Comparison of ENCODE assay signal across 1 cellular context in genomic region chr20:35615667-35616464, GRCh38.
TF ChIP-seq lines count a peak whose summit lies in the region.

A gene with protein sequence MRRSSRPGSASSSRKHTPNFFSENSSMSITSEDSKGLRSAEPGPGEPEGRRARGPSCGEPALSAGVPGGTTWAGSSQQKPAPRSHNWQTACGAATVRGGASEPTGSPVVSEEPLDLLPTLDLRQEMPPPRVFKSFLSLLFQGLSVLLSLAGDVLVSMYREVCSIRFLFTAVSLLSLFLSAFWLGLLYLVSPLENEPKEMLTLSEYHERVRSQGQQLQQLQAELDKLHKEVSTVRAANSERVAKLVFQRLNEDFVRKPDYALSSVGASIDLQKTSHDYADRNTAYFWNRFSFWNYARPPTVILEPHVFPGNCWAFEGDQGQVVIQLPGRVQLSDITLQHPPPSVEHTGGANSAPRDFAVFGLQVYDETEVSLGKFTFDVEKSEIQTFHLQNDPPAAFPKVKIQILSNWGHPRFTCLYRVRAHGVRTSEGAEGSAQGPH (plus strand): TSS chr20:35615829. CDS start chr20:35616004, 175 bp downstream.

TF ChIP-seq in K562, 482 proteins besides CTCF, POLR2A, EP300 and RAD21 (continued from another document and continues in another):
- TF ChIP-seq ZBTB40 (IDR thresholded peaks at IDR 0.05) (no peak; the same call in 1 of the 2 replicates), ZBTB40 (CRISPR knock-in tag; IDR thresholded peaks at IDR 0.05) (no peak), ERF (CRISPR knock-in tag; IDR thresholded peaks at IDR 0.05) (peak; percentile 90; the same call in 1 of the 2 replicates), ZNF830 (CRISPR knock-in tag; IDR thresholded peaks at IDR 0.05) (0 out of 2 replicates have a peak, but pooled peaks have one; percentile 52), NFXL1 (CRISPR knock-in tag; IDR thresholded peaks at IDR 0.05) (no peak), ZBTB43 (CRISPR knock-in tag; IDR thresholded peaks at IDR 0.05) (no peak), MCM7 (IDR thresholded peaks at IDR 0.05) (no peak), MYC (IDR thresholded peaks at IDR 0.05; ENCODE audit: low read depth, low read length) (peak; percentile 67), MYC (CRISPR knock-in tag; IDR thresholded peaks at IDR 0.05; ENCODE audit: borderline replicate concordance, low read depth) (no peak), HNRNPL (IDR thresholded peaks at IDR 0.05; ENCODE audit: low read depth, low read length) (peak; percentile 83; the same call in 1 of the 2 replicates), TAF15 (IDR thresholded peaks at IDR 0.05; ENCODE audit: low read depth, low read length) (no peak), KLF13 (tag; IDR thresholded peaks at IDR 0.05; ENCODE audit: borderline replicate concordance, low read depth) (peak; percentile 22; the same call in 1 of the 2 replicates), PCBP1 (IDR thresholded peaks at IDR 0.05; ENCODE audit: low read depth, low read length, poor library complexity, severe bottlenecking) (peak; percentile 29), MAFG (tag; conservative IDR thresholded peaks at IDR 0.05) (no peak), SAP30 (IDR thresholded peaks at IDR 0.05; ENCODE audit: borderline replicate concordance, insufficient read depth, low read depth, low read length, poor library complexity, severe bottlenecking) (peak; percentile 45), CTBP1 (IDR thresholded peaks at IDR 0.05; ENCODE audit: borderline replicate concordance) (peak; percentile 87), GABPA (tag; conservative IDR thresholded peaks at IDR 0.05; ENCODE audit: low read depth) (peak; percentile 53; the same call in 1 of the 2 replicates), KDM2B (CRISPR knock-in tag; IDR thresholded peaks at IDR 0.05) (no peak), TAF1 (IDR thresholded peaks at IDR 0.05; ENCODE audit: control insufficient read depth, extremely low read depth, insufficient read depth, low read length, severe bottlenecking) (peak; percentile 52), TARDBP (IDR thresholded peaks at IDR 0.05) (peak; percentile 99), HDAC3 (IDR thresholded peaks at IDR 0.05; ENCODE audit: borderline replicate concordance, partially characterized antibody) (no peak), ZNF785 (CRISPR knock-in tag; IDR thresholded peaks at IDR 0.05) (no peak), RB1 (IDR thresholded peaks at IDR 0.05; ENCODE audit: low read depth) (peak; percentile 74), ZNF431 (CRISPR knock-in tag; IDR thresholded peaks at IDR 0.05) (peak; percentile 47; the same call in 1 of the 2 replicates), JUN (IDR thresholded peaks at IDR 0.05; ENCODE audit: borderline replicate concordance, low read depth, low read length) (0 out of 2 replicates have a peak, but pooled peaks have one; percentile 13), JUN (CRISPR knock-in tag; IDR thresholded peaks at IDR 0.05; ENCODE audit: borderline replicate concordance) (0 out of 2 replicates have a peak, but pooled peaks have one; percentile 64), ELF1 (tag; IDR thresholded peaks at IDR 0.05) (no peak), NFE2 (IDR thresholded peaks at IDR 0.05; ENCODE audit: low read depth) (0 out of 2 replicates have a peak, but pooled peaks have one; percentile 24), NR2C2 (CRISPR knock-in tag; IDR thresholded peaks at IDR 0.05) (peak; percentile 36; the same call in 1 of the 2 replicates), NR2C2 (tag; IDR thresholded peaks at IDR 0.05) (peak; percentile 91), SMAD4 (CRISPR knock-in tag; conservative IDR thresholded peaks at IDR 0.05) (peak; percentile 83), PRMT5 (CRISPR knock-in tag; IDR thresholded peaks at IDR 0.05) (no peak), TEAD4 (IDR thresholded peaks at IDR 0.05; ENCODE audit: low read length) (no peak), TEAD4 (CRISPR knock-in tag; IDR thresholded peaks at IDR 0.05; ENCODE audit: borderline replicate concordance) (peak; percentile 71; the same call in 1 of the 2 replicates), E2F3 (CRISPR knock-in tag; IDR thresholded peaks at IDR 0.05) (peak; percentile 82), CBX1 (IDR thresholded peaks at IDR 0.05; ENCODE audit: low read depth) (peak; percentile 42; the same call in 1 of the 2 replicates), ZC3H11A (IDR thresholded peaks at IDR 0.05; ENCODE audit: low read depth, low read length) (no peak)
- TF ChIP-seq, protein P1, sequence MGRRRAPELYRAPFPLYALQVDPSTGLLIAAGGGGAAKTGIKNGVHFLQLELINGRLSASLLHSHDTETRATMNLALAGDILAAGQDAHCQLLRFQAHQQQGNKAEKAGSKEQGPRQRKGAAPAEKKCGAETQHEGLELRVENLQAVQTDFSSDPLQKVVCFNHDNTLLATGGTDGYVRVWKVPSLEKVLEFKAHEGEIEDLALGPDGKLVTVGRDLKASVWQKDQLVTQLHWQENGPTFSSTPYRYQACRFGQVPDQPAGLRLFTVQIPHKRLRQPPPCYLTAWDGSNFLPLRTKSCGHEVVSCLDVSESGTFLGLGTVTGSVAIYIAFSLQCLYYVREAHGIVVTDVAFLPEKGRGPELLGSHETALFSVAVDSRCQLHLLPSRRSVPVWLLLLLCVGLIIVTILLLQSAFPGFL (CRISPR knock-in tag; IDR thresholded peaks at IDR 0.05) = no peak
- TF ChIP-seq, protein P2, sequence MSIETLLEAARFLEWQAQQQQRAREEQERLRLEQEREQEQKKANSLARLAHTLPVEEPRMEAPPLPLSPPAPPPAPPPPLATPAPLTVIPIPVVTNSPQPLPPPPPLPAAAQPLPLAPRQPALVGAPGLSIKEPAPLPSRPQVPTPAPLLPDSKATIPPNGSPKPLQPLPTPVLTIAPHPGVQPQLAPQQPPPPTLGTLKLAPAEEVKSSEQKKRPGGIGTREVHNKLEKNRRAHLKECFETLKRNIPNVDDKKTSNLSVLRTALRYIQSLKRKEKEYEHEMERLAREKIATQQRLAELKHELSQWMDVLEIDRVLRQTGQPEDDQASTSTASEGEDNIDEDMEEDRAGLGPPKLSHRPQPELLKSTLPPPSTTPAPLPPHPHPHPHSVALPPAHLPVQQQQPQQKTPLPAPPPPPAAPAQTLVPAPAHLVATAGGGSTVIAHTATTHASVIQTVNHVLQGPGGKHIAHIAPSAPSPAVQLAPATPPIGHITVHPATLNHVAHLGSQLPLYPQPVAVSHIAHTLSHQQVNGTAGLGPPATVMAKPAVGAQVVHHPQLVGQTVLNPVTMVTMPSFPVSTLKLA (conservative IDR thresholded peaks at IDR 0.05) = peak; percentile 40 to 81; a peak in 3 of 4 replicates
- TF ChIP-seq, protein P3, sequence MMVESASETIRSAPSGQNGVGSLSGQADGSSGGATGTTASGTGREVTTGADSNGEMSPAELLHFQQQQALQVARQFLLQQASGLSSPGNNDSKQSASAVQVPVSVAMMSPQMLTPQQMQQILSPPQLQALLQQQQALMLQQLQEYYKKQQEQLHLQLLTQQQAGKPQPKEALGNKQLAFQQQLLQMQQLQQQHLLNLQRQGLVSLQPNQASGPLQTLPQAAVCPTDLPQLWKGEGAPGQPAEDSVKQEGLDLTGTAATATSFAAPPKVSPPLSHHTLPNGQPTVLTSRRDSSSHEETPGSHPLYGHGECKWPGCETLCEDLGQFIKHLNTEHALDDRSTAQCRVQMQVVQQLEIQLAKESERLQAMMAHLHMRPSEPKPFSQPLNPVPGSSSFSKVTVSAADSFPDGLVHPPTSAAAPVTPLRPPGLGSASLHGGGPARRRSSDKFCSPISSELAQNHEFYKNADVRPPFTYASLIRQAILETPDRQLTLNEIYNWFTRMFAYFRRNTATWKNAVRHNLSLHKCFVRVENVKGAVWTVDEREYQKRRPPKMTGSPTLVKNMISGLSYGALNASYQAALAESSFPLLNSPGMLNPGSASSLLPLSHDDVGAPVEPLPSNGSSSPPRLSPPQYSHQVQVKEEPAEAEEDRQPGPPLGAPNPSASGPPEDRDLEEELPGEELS (CRISPR knock-in tag; IDR thresholded peaks at IDR 0.05; ENCODE audit: borderline replicate concordance) = peak; percentile 42; the same call in 1 of the 2 replicates
- TF ChIP-seq, protein P4, sequence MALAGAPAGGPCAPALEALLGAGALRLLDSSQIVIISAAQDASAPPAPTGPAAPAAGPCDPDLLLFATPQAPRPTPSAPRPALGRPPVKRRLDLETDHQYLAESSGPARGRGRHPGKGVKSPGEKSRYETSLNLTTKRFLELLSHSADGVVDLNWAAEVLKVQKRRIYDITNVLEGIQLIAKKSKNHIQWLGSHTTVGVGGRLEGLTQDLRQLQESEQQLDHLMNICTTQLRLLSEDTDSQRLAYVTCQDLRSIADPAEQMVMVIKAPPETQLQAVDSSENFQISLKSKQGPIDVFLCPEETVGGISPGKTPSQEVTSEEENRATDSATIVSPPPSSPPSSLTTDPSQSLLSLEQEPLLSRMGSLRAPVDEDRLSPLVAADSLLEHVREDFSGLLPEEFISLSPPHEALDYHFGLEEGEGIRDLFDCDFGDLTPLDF (CRISPR knock-in tag; IDR thresholded peaks at IDR 0.05) = 0 out of 2 replicates have a peak, but pooled peaks have one; percentile 58
- TF ChIP-seq, protein P5, sequence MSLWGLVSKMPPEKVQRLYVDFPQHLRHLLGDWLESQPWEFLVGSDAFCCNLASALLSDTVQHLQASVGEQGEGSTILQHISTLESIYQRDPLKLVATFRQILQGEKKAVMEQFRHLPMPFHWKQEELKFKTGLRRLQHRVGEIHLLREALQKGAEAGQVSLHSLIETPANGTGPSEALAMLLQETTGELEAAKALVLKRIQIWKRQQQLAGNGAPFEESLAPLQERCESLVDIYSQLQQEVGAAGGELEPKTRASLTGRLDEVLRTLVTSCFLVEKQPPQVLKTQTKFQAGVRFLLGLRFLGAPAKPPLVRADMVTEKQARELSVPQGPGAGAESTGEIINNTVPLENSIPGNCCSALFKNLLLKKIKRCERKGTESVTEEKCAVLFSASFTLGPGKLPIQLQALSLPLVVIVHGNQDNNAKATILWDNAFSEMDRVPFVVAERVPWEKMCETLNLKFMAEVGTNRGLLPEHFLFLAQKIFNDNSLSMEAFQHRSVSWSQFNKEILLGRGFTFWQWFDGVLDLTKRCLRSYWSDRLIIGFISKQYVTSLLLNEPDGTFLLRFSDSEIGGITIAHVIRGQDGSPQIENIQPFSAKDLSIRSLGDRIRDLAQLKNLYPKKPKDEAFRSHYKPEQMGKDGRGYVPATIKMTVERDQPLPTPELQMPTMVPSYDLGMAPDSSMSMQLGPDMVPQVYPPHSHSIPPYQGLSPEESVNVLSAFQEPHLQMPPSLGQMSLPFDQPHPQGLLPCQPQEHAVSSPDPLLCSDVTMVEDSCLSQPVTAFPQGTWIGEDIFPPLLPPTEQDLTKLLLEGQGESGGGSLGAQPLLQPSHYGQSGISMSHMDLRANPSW (CRISPR knock-in tag; IDR thresholded peaks at IDR 0.05) = 0 out of 2 replicates have a peak, but pooled peaks have one; percentile 27
